In the genomic region with DNA sequence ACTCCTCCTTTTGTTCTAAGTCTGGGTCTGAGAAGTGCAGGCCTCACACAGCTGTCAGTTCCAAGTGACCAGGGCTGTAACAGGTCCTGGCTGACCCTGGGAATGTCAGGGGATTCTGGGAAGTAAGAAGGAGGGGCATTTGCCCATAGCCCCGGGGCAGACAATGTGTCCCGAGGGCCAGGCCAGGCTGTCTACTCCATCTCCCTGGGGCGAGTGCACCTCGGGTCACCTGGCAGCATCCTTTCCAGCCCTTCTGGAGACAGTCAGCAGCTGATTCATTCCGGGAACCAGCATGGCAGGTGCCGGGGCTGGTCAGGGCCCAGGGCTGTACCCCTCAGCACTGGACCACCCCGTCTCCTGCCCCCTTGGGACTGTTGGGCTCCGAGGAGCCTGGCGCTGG, we compare ENCODE assay signal across 4 cellular contexts. TPM values are rescaled to one million over a fixed set of nuclear protein-coding genes. Genes with fewer than 3 reads are reported as not detected.
"Had no signal": no experiment of that assay in that cellular context is flagged by ENCODE, and none has a peak within 500 bp of the region (broad histone marks: within the 10 kb centered on the region; RNA-seq: fewer than 3 reads in every experiment).

No MANE protein-coding gene starts in this region.

RNA-seq across cellular contexts. Expression of gene DNMT3L, which starts 34.1 kb away (rescaled TPM):
- total RNA-seq: LHCN-M2, M059J, MCF 10A, NCI-H460 had no signal

RNA-seq across cellular contexts. Expression of gene AIRE, which starts 58.1 kb away (rescaled TPM):
- total RNA-seq: LHCN-M2, M059J, MCF 10A, NCI-H460 had no signal
